18 cellular contexts compared by ENCODE assay signal in the genomic region with DNA sequence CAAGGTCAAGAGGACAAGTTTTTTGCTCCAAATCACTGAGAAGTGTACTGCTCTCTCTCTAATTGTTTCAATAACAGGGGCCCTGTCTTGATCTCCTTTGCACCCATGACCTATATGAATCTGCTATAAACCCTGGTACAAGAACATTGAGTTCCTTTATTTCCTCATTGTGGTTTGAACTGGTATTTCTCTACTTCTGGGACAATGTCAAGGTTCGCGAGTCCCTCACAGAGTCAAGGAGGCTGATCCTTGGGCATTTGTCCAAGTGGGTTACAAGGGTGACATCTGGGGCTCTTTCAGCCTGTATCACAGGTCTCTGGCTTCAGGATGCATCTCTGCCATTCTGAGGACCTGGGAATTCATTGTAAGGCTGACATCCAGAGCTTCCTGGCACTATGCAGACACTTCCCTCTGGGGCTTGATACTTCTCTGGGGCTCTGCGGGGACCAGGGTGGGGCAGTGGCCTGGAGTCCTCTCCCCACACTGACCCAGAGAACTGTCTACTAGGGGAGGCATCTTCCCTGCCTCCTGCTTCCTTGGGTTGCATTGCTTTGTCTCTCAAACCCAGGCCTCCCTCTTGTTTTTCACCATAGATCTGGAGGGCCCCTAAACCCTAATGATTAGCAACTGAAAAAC. TPM values are rescaled to one million over a fixed set of nuclear protein-coding genes. Genes with fewer than 3 reads are reported as not detected.
DNase-seq lines count a peak whose midpoint lies in the region; ATAC-seq and TF ChIP-seq lines count a peak whose summit lies in the region.
"Had no signal": no experiment of that assay in that cellular context is flagged by ENCODE, and none has a peak within 500 bp of the region (broad histone marks: within the 10 kb centered on the region; RNA-seq: fewer than 3 reads in every experiment).

No MANE protein-coding gene starts in this region.

- H3K27me3 Mint-ChIP-seq in endodermal cell (ENCODE audit: insufficient read depth) = no peaks in the 10 kb centered on the region
- peaks cover 7% of the 10 kb centered on the region for H3K27me3 Mint-ChIP-seq in neural progenitor cell (ENCODE audit: insufficient read depth, low read depth)
- H3K27me3 Mint-ChIP-seq: activated naive CD8-positive, alpha-beta T cell treated with anti-CD3 and anti-CD28 coated beads for 36 hours; stimulated activated naive CD8-positive, alpha-beta T cell treated with anti-CD3 and anti-CD28 coated beads, Interleukin-15, amount 100 ng/mL, for 72 hours had no signal

- no peaks in the 10 kb centered on the region for H3K9me3 ChIP-seq in endodermal cell (ENCODE audit: control insufficient read depth, low read length)
- H3K9me3 ChIP-seq in neural progenitor cell (ENCODE audit: low read depth) = no peaks in the 10 kb centered on the region
- H3K9me3 ChIP-seq: heart left ventricle had no signal

- DNase-seq in Kasumi-1 (lab: John Stamatoyannopoulos, UW) = peak; percentile 19 to 33
- no peak for DNase-seq in endodermal cell
- no peak for DNase-seq in neural progenitor cell (ENCODE audit: low spot score)
- no peak for DNase-seq in HUDEP-2 (lab: John Stamatoyannopoulos, UW; ENCODE audit: unreplicated experiment in 76 of 76)
- DNase-seq: activated CD4-positive, alpha-beta T cell treated with anti-CD3 and anti-CD28 coated beads, Interleukin-2, amount 50 U/mL, for 4 hours; activated naive CD8-positive, alpha-beta T cell treated with anti-CD3 and anti-CD28 coated beads for 36 hours; activated T-cell treated with anti-CD3 and anti-CD28 coated beads, Interleukin-2, amount 50 U/mL, for 1 hour; heart left ventricle; stimulated activated naive CD8-positive, alpha-beta T cell treated with anti-CD3 and anti-CD28 coated beads, Interleukin-15, amount 100 ng/mL, for 72 hours had no signal

- H3K9me3 Mint-ChIP-seq in endodermal cell (no peaks in the 10 kb centered on the region), neural progenitor cell (no peaks in the 10 kb centered on the region)
- H3K9me3 Mint-ChIP-seq: activated naive CD8-positive, alpha-beta T cell treated with anti-CD3 and anti-CD28 coated beads for 36 hours; neural crest cell; stimulated activated naive CD8-positive, alpha-beta T cell treated with anti-CD3 and anti-CD28 coated beads, Interleukin-15, amount 100 ng/mL, for 72 hours had no signal

- H2AFZ ChIP-seq in neural progenitor cell (replicated peaks) = peak overlapping the region; percentile 38

- peak overlapping the region; percentile 13; the same call in 1 of the 2 replicates for H3K27ac ChIP-seq in C4-2B
- H3K27ac ChIP-seq in endodermal cell (ENCODE audit: low read depth, low read length) = no peak overlapping the region
- H3K27ac ChIP-seq in neural progenitor cell = no peak overlapping the region
- H3K27ac ChIP-seq: heart left ventricle, SK-N-MC had no signal

- H3K27ac Mint-ChIP-seq in endodermal cell (peak overlapping the region; percentile 54), neural progenitor cell (no peak overlapping the region)
- H3K27ac Mint-ChIP-seq: activated naive CD8-positive, alpha-beta T cell treated with anti-CD3 and anti-CD28 coated beads for 36 hours had no signal

- H3K9ac ChIP-seq in endodermal cell (ENCODE audit: extremely low read depth, low read length, poor library complexity, severe bottlenecking) (no peak overlapping the region), neural progenitor cell (no peak overlapping the region)

- no peaks in the 10 kb centered on the region for H3K4me1 ChIP-seq in endodermal cell (ENCODE audit: control insufficient read depth, insufficient read depth, low read length)
- no peaks in the 10 kb centered on the region for H3K4me1 ChIP-seq in neural progenitor cell

- H3K4me3 Mint-ChIP-seq in endodermal cell (no peak overlapping the region), neural progenitor cell (no peak overlapping the region)
- H3K4me3 Mint-ChIP-seq: activated naive CD8-positive, alpha-beta T cell treated with anti-CD3 and anti-CD28 coated beads for 36 hours; neural crest cell; stimulated activated naive CD8-positive, alpha-beta T cell treated with anti-CD3 and anti-CD28 coated beads, Interleukin-15, amount 100 ng/mL, for 72 hours had no signal

- 67 to 87% methylated on average over 1 to 3 of the region's 3 CpGs for WGBS in endodermal cell (ENCODE audit: insufficient coverage in 1 of 2, insufficient read length in 1 of 2), 2 experiments

- H3K36me3 Mint-ChIP-seq in endodermal cell (ENCODE audit: low read depth) = no peaks in the 10 kb centered on the region
- H3K36me3 Mint-ChIP-seq in neural progenitor cell = no peaks in the 10 kb centered on the region
- H3K36me3 Mint-ChIP-seq: activated naive CD8-positive, alpha-beta T cell treated with anti-CD3 and anti-CD28 coated beads for 36 hours had no signal

- H3K36me3 ChIP-seq in endodermal cell (ENCODE audit: control insufficient read depth, insufficient read depth, low read length) (no peaks in the 10 kb centered on the region), neural progenitor cell (no peaks in the 10 kb centered on the region)
- H3K36me3 ChIP-seq: heart left ventricle had no signal

- no peaks in the 10 kb centered on the region for H3K27me3 ChIP-seq in endodermal cell (ENCODE audit: control insufficient read depth, insufficient read depth, low read length, poor library complexity, severe bottlenecking)
- H3K27me3 ChIP-seq in neural progenitor cell = no peaks in the 10 kb centered on the region
- H3K27me3 ChIP-seq: heart left ventricle had no signal

- H3K4me2 ChIP-seq in neural progenitor cell = no peak overlapping the region

- ATAC-seq in GM18909 (IDR thresholded peaks at IDR 0.05; ENCODE audit: poor library complexity, unreplicated experiment) (no peak), GM19023 (IDR thresholded peaks at IDR 0.05; ENCODE audit: unreplicated experiment) (no peak), GM21390 (IDR thresholded peaks at IDR 0.05; ENCODE audit: unreplicated experiment) (no peak)

- H3K79me2 ChIP-seq in neural progenitor cell (ENCODE audit: low read depth) = no peaks in the 10 kb centered on the region

- no peaks in the 10 kb centered on the region for H4K20me1 ChIP-seq in neural progenitor cell (ENCODE audit: low read depth)

- H3K4me3 ChIP-seq in endodermal cell (ENCODE audit: low read length) = no peak overlapping the region
- H3K4me3 ChIP-seq in neural progenitor cell = no peak overlapping the region
- H3K4me3 ChIP-seq: heart left ventricle, SK-N-MC had no signal

- H3K4me1 Mint-ChIP-seq in endodermal cell (peaks cover 15% of the 10 kb centered on the region), neural progenitor cell (peaks cover 6% of the 10 kb centered on the region)

- peaks cover 3% of the 10 kb centered on the region for H3F3A ChIP-seq in neural progenitor cell (ENCODE audit: low read depth)

- TF ChIP-seq CTCF in C4-2B (conservative IDR thresholded peaks at IDR 0.05) = no peak
- TF ChIP-seq CTCF in endodermal cell (conservative IDR thresholded peaks at IDR 0.05) = no peak
- TF ChIP-seq CTCF in neural progenitor cell (IDR thresholded peaks at IDR 0.05) = no peak

RNA-seq across cellular contexts. Expression of a gene that starts 22.5 kb away (rescaled TPM):
- under 1 TPM in 1 of 2 donors, not detected in 1; 0.29 TPM for total RNA-seq in endodermal cell
- 0.11 TPM for polyA plus RNA-seq in endodermal cell (2013, experiment 1 of 2)
- 0.25 TPM for polyA plus RNA-seq in endodermal cell (2013, experiment 2 of 2)
- total RNA-seq in neural progenitor cell (ENCODE audit: low replicate concordance) = 1.5 and 2.0 TPM in 2 replicates
- total RNA-seq: activated naive CD8-positive, alpha-beta T cell treated with anti-CD3 and anti-CD28 coated beads for 36 hours; dermis microvascular lymphatic vessel endothelial cell; heart left ventricle; mesenteric fat pad had no signal
- polyA plus RNA-seq: AG04450, heart left ventricle had no signal

Comparison
In these comparisons a context has a peak if more than half of its experiments do, and no peak if none do; other contexts are left out.
1. DNase-seq: peak in Kasumi-1 (2 of 2); none in endodermal cell (single experiment), neural progenitor cell (single experiment) and HUDEP-2 (0 of 76).